11 cellular contexts compared by ENCODE assay signal in genomic region chr7:73831656-73832579, GRCh38. TPM values are rescaled to one million over a fixed set of nuclear protein-coding genes. Genes with fewer than 3 reads are reported as not detected.
DNase-seq lines count a peak whose midpoint lies in the region; ATAC-seq and TF ChIP-seq lines count a peak whose summit lies in the region.
"Had no signal": no experiment of that assay in that cellular context is flagged by ENCODE, and none has a peak within 500 bp of the region (broad histone marks: within the 10 kb centered on the region; RNA-seq: fewer than 3 reads in every experiment).

No MANE protein-coding gene starts in this region.

- H3K27me3 ChIP-seq in layer of hippocampus (ENCODE audit: control insufficient read depth, insufficient read depth, low read length) (no peaks in the 10 kb centered on the region), upper lobe of left lung (no peaks in the 10 kb centered on the region)

- 42 to 60% methylated on average over 18 to 26 of the region's 28 CpGs for WGBS in upper lobe of left lung, 2 donors

- ATAC-seq in upper lobe of left lung (ENCODE audit: low FRiP score in 2 of 2), result peak; percentile 47 to 80
- ATAC-seq in GM18511 (IDR thresholded peaks at IDR 0.05; ENCODE audit: unreplicated experiment), result no peak
- ATAC-seq in HG03354 (IDR thresholded peaks at IDR 0.05; ENCODE audit: poor library complexity, severe bottlenecking, unreplicated experiment), result no peak

- H3K4me3 ChIP-seq in upper lobe of left lung, result peak overlapping the region; percentile 12 to 63 (median 54)

- TF ChIP-seq CTCF in upper lobe of left lung (IDR thresholded peaks at IDR 0.05), result no peak

- no peaks in the 10 kb centered on the region for H3K9me3 ChIP-seq in upper lobe of left lung

- DNase-seq in NCI-H2081 (lab: John Stamatoyannopoulos, UW), result peak; percentile 64 to 65
- DNase-seq in NCI-H2081 treated with DMSO at 0.1 percent for 48 hours (lab: John Stamatoyannopoulos, UW), result no peak
- DNase-seq in SHP77 (lab: John Stamatoyannopoulos, UW), result peak; percentile 55 to 72
- DNase-seq in upper lobe of left lung, result peak; percentile 79 to 90
- DNase-seq in GM03348 (ENCODE audit: low spot score), result no peak
- DNase-seq: 8988T, activated T-cell treated with anti-CD3 and anti-CD28 coated beads for 4 hours, RPMI8226 had no signal

- H3K4me1 ChIP-seq in upper lobe of left lung, result peaks cover 30 to 52% (median 35%) of the 10 kb centered on the region in 4 donors

- TF ChIP-seq EP300 in upper lobe of left lung (IDR thresholded peaks at IDR 0.05), result peak in 1 of 4 donors; percentile 63

- peak in 3 of 4 donors; percentile 60 to 87 (median 69) for TF ChIP-seq POLR2A in upper lobe of left lung (IDR thresholded peaks at IDR 0.05)

- no peaks in the 10 kb centered on the region for H3K36me3 ChIP-seq in upper lobe of left lung

- H3K27ac ChIP-seq in layer of hippocampus (ENCODE audit: low read depth, low read length) (peak overlapping the region; percentile 10), upper lobe of left lung (peak overlapping the region; percentile 80 to 90 (median 88))

RNA-seq across cellular contexts. Expression of gene CLDN4, which starts 1.1 kb away (rescaled TPM):
- total RNA-seq in upper lobe of left lung, result 100 to 1,000 TPM in 5 of 6 donors, 10 to 100 TPM in 1; 88.0 to 231 (median 169) TPM

RNA-seq across cellular contexts. Expression of gene METTL27, which starts 10.4 kb away (rescaled TPM):
- total RNA-seq in upper lobe of left lung, result 10 to 100 TPM in 2 of 6 donors, 1 to 10 TPM in 4; 3.0 to 23.0 (median 7.2) TPM

RNA-seq across cellular contexts. Expression of gene TMEM270, which starts 29.0 kb away (rescaled TPM):
- not detected for total RNA-seq in upper lobe of left lung

Comparison
In these comparisons a context has a peak if more than half of its experiments do, and no peak if none do; other contexts are left out.
1. DNase-seq: peak in NCI-H2081 (2 of 2), SHP77 (2 of 2) and upper lobe of left lung (2 of 2); none in NCI-H2081 treated with DMSO at 0.1 percent for 48 hours (single experiment) and GM03348 (single experiment).
2. ATAC-seq: peak in upper lobe of left lung (2 of 2); none in GM18511 (single experiment) and HG03354 (single experiment).